In the genomic region with DNA sequence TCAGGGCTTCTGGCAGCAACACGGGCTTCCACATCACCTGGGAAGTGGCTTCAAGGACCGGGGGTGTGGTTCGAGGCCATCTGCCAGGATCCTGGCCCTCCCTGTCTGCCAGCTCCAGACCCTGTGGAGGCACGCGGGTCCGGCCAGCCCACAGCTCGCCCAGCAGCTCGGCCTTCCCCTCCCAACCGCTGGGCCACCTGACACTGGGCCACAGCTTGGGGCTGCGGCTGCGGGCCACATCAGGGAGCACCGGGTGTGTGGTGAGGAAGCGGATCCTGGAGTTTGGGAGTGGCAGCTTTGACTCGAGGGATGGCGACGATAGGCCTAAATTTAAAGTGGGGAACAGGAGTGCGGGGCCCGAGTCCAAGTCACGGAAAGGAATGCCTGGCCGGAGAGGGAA, we compare ENCODE assay signal across 10 cellular contexts. TPM values are rescaled to one million over a fixed set of nuclear protein-coding genes. Genes with fewer than 3 reads are reported as not detected.
DNase-seq lines count a peak whose midpoint lies in the region; ATAC-seq and TF ChIP-seq lines count a peak whose summit lies in the region.
"Had no signal": no experiment of that assay in that cellular context is flagged by ENCODE, and none has a peak within 500 bp of the region (broad histone marks: within the 10 kb centered on the region; RNA-seq: fewer than 3 reads in every experiment).

No MANE protein-coding gene starts in this region.

- intact Hi-C loops in sigmoid colon (cut with DNase I): no loop called here

- DNase-seq in DMS53 (lab: John Stamatoyannopoulos, UW) (peak; percentile 69), sigmoid colon (no peak), NCI-H1092 (lab: John Stamatoyannopoulos, UW) (no peak), NCI-H146 (lab: John Stamatoyannopoulos, UW) (no peak)
- DNase-seq in activated CD8-positive, alpha-beta T cell treated with anti-CD3 and anti-CD28 coated beads, Interleukin-2, amount 10 ng/mL, durations not matched to agents 7 days and 5 days: no peak
- DNase-seq: activated CD4-positive, alpha-beta T cell treated with anti-CD3 and anti-CD28 coated beads, Interleukin-2, amount 50 U/mL, for 1 hour had no signal

- H3K36me3 Mint-ChIP-seq in activated CD8-positive, alpha-beta T cell treated with anti-CD3 and anti-CD28 coated beads, Interleukin-2, amount 10 ng/mL, durations not matched to agents 7 days and 5 days (ENCODE audit: low read depth): no peaks in the 10 kb centered on the region
- no peaks in the 10 kb centered on the region for H3K36me3 Mint-ChIP-seq in activated T-helper 17 cell treated with anti-CD3 and anti-CD28 coated beads, Interleukin-2, amount 50 U/mL, for 72 hours (ENCODE audit: low read depth)

- TF ChIP-seq CTCF in gastroesophageal sphincter (IDR thresholded peaks at IDR 0.05) (no peak), sigmoid colon (IDR thresholded peaks at IDR 0.05) (no peak)

- H3K27ac ChIP-seq in gastroesophageal sphincter (peak overlapping the region in 3 of 4 donors; percentile 54 to 68 (median 59)), sigmoid colon (peak overlapping the region; percentile 43 to 73 (median 62))

- H3K9me3 ChIP-seq in gastroesophageal sphincter: no peaks in the 10 kb centered on the region
- no peaks in the 10 kb centered on the region for H3K9me3 ChIP-seq in sigmoid colon

- WGBS in gastroesophageal sphincter (ENCODE audit: low coverage in 1 of 2), 2 donors: 40% methylated on average over 1 of the region's 20 CpGs; no CpG with 5 or more reads in 1 of the 2 donors
- WGBS in sigmoid colon, 2 donors: 67 to 74% methylated on average over 20 of the region's 20 CpGs

- H3K36me3 ChIP-seq in gastroesophageal sphincter: no peaks in the 10 kb centered on the region
- H3K36me3 ChIP-seq in sigmoid colon: no peaks in the 10 kb centered on the region

- CTCF ChIA-PET in activated CD8-positive, alpha-beta T cell treated with anti-CD3 and anti-CD28 coated beads, Interleukin-2, amount 10 ng/mL, durations not matched to agents 7 days and 5 days (lab: Charles Lee): interaction anchor here (1.1 to 1.4 kb wide), 3 partner anchors 15 to 165 kb away, joined by 3 to 5 read pairs (median 3); no protein-coding TSS in a partner anchor

- H3K27ac Mint-ChIP-seq in activated CD8-positive, alpha-beta T cell treated with anti-CD3 and anti-CD28 coated beads, Interleukin-2, amount 10 ng/mL, durations not matched to agents 7 days and 5 days: no peak overlapping the region
- no peak overlapping the region for H3K27ac Mint-ChIP-seq in activated T-helper 17 cell treated with anti-CD3 and anti-CD28 coated beads, Interleukin-2, amount 50 U/mL, for 72 hours

- POLR2A ChIA-PET in activated CD8-positive, alpha-beta T cell treated with anti-CD3 and anti-CD28 coated beads, Interleukin-2, amount 10 ng/mL, durations not matched to agents 7 days and 5 days (lab: Charles Lee): interaction anchor here (0.8 to 1.2 kb wide), 2 partner anchors 18 to 45 kb away, joined by 3 to 6 read pairs; no protein-coding TSS in a partner anchor

- H3K27me3 ChIP-seq in gastroesophageal sphincter: no peaks in the 10 kb centered on the region
- H3K27me3 ChIP-seq in sigmoid colon: no peaks in the 10 kb centered on the region

- H3K4me3 ChIP-seq in gastroesophageal sphincter: peak overlapping the region; percentile 36 to 61
- peak overlapping the region; percentile 44 to 72 (median 58) for H3K4me3 ChIP-seq in sigmoid colon
- H3K4me3 ChIP-seq: smooth muscle cell had no signal

- H3K4me3 Mint-ChIP-seq in activated CD8-positive, alpha-beta T cell treated with anti-CD3 and anti-CD28 coated beads, Interleukin-2, amount 10 ng/mL, durations not matched to agents 7 days and 5 days: peak overlapping the region; percentile 31
- H3K4me3 Mint-ChIP-seq in activated T-helper 17 cell treated with anti-CD3 and anti-CD28 coated beads, Interleukin-2, amount 50 U/mL, for 72 hours: no peak overlapping the region

- no peak for TF ChIP-seq POLR2A in gastroesophageal sphincter (IDR thresholded peaks at IDR 0.05)
- no peak for TF ChIP-seq POLR2A in sigmoid colon (IDR thresholded peaks at IDR 0.05)

- no peak for TF ChIP-seq EP300 in gastroesophageal sphincter (IDR thresholded peaks at IDR 0.05)
- TF ChIP-seq EP300 in sigmoid colon (IDR thresholded peaks at IDR 0.05): no peak

- H3K27me3 Mint-ChIP-seq in activated CD8-positive, alpha-beta T cell treated with anti-CD3 and anti-CD28 coated beads, Interleukin-2, amount 10 ng/mL, durations not matched to agents 7 days and 5 days (ENCODE audit: low read depth): no peaks in the 10 kb centered on the region
- peaks cover 5% of the 10 kb centered on the region for H3K27me3 Mint-ChIP-seq in activated T-helper 17 cell treated with anti-CD3 and anti-CD28 coated beads, Interleukin-2, amount 50 U/mL, for 72 hours

- H3K4me1 Mint-ChIP-seq in activated CD8-positive, alpha-beta T cell treated with anti-CD3 and anti-CD28 coated beads, Interleukin-2, amount 10 ng/mL, durations not matched to agents 7 days and 5 days (ENCODE audit: low read depth): peaks cover 24% of the 10 kb centered on the region
- peaks cover 4% of the 10 kb centered on the region for H3K4me1 Mint-ChIP-seq in activated T-helper 17 cell treated with anti-CD3 and anti-CD28 coated beads, Interleukin-2, amount 50 U/mL, for 72 hours

- H3K4me1 ChIP-seq in gastroesophageal sphincter (peaks cover 0 to 37% (median 9%) of the 10 kb centered on the region in 3 donors), sigmoid colon (peaks cover 0 to 23% (median 20%) of the 10 kb centered on the region in 4 donors)

- H3K9me3 Mint-ChIP-seq in activated CD8-positive, alpha-beta T cell treated with anti-CD3 and anti-CD28 coated beads, Interleukin-2, amount 10 ng/mL, durations not matched to agents 7 days and 5 days (ENCODE audit: insufficient read depth): no peaks in the 10 kb centered on the region
- no peaks in the 10 kb centered on the region for H3K9me3 Mint-ChIP-seq in activated T-helper 17 cell treated with anti-CD3 and anti-CD28 coated beads, Interleukin-2, amount 50 U/mL, for 72 hours

- no peak for ATAC-seq in activated CD8-positive, alpha-beta T cell treated with anti-CD3 and anti-CD28 coated beads, Interleukin-2, amount 10 ng/mL, durations not matched to agents 7 days and 5 days
- no peak for ATAC-seq in gastroesophageal sphincter
- ATAC-seq in HG02678 (IDR thresholded peaks at IDR 0.05; ENCODE audit: unreplicated experiment): no peak
- ATAC-seq in activated T-helper 17 cell treated with anti-CD3 and anti-CD28 coated beads, Interleukin-2, amount 50 U/mL, for 72 hours (replicated peaks): no peak

RNA-seq across cellular contexts. Expression of gene C2orf81, which starts 6.9 kb away (rescaled TPM):
- 1 to 10 TPM; 1.5 TPM for total RNA-seq in activated CD8-positive, alpha-beta T cell treated with anti-CD3 and anti-CD28 coated beads, Interleukin-2, amount 10 ng/mL, durations not matched to agents 7 days and 5 days
- total RNA-seq in gastroesophageal sphincter (1 to 10 TPM in 3 of 4 donors, under 1 TPM in 1; 0.62 to 1.4 (median 1.2) TPM), sigmoid colon (1 to 10 TPM in 3 of 4 donors, not detected in 1; 1.4 to 2.2 (median 2.0) TPM)
- 1 to 10 TPM in 2 of 3 donors, under 1 TPM in 1; 0.46 to 2.0 (median 1.8) TPM for polyA plus RNA-seq in sigmoid colon
- 1 to 10 TPM; 2.3 to 9.7 TPM for total RNA-seq in activated T-helper 17 cell treated with anti-CD3 and anti-CD28 coated beads, Interleukin-2, amount 50 U/mL, for 72 hours

RNA-seq across cellular contexts. Expression of gene WDR54, which starts 7.1 kb away (rescaled TPM):
- total RNA-seq in activated CD8-positive, alpha-beta T cell treated with anti-CD3 and anti-CD28 coated beads, Interleukin-2, amount 10 ng/mL, durations not matched to agents 7 days and 5 days: 10 to 100 TPM; 93.7 to 96.9 TPM
- total RNA-seq in gastroesophageal sphincter: 10 to 100 TPM in 1 of 4 donors, 1 to 10 TPM in 3; 4.2 to 12.4 (median 8.8) TPM
- total RNA-seq in sigmoid colon: 10 to 100 TPM in 2 of 4 donors, 1 to 10 TPM in 2; 7.5 to 13.3 (median 9.8) TPM
- polyA plus RNA-seq in sigmoid colon: 10 to 100 TPM in 1 of 3 donors, 1 to 10 TPM in 2; 3.0 to 13.6 (median 3.2) TPM
- 100 to 1,000 TPM in 1 of 2 donors, 10 to 100 TPM in 1; 85.8 to 194 TPM for total RNA-seq in activated T-helper 17 cell treated with anti-CD3 and anti-CD28 coated beads, Interleukin-2, amount 50 U/mL, for 72 hours

RNA-seq across cellular contexts. Expression of gene RTKN, which starts 27.3 kb away (rescaled TPM):
- under 1 TPM; 0.37 to 0.57 TPM for total RNA-seq in activated CD8-positive, alpha-beta T cell treated with anti-CD3 and anti-CD28 coated beads, Interleukin-2, amount 10 ng/mL, durations not matched to agents 7 days and 5 days
- total RNA-seq in gastroesophageal sphincter: 10 to 100 TPM; 10.9 to 17.3 (median 14.0) TPM
- 10 to 100 TPM; 13.5 to 20.0 (median 17.0) TPM for total RNA-seq in sigmoid colon
- polyA plus RNA-seq in sigmoid colon: 10 to 100 TPM; 15.0 to 44.6 (median 16.2) TPM
- 1 to 10 TPM; 1.2 to 3.1 TPM for total RNA-seq in activated T-helper 17 cell treated with anti-CD3 and anti-CD28 coated beads, Interleukin-2, amount 50 U/mL, for 72 hours

RNA-seq across cellular contexts. Expression of gene DCTN1, which starts 34.4 kb away (rescaled TPM):
- total RNA-seq in activated CD8-positive, alpha-beta T cell treated with anti-CD3 and anti-CD28 coated beads, Interleukin-2, amount 10 ng/mL, durations not matched to agents 7 days and 5 days: 100 to 1,000 TPM; 112 to 115 TPM
- total RNA-seq in gastroesophageal sphincter (100 to 1,000 TPM; 132 to 197 (median 170) TPM), sigmoid colon (100 to 1,000 TPM in 3 of 4 donors, 10 to 100 TPM in 1; 99.2 to 137 (median 107) TPM)
- polyA plus RNA-seq in sigmoid colon: 10 to 100 TPM; 67.3 to 93.2 (median 69.4) TPM
- 100 to 1,000 TPM in 1 of 2 donors, 10 to 100 TPM in 1; 84.0 to 108 TPM for total RNA-seq in activated T-helper 17 cell treated with anti-CD3 and anti-CD28 coated beads, Interleukin-2, amount 50 U/mL, for 72 hours

RNA-seq across cellular contexts. Expression of gene INO80B, which starts 40.4 kb away (rescaled TPM):
- total RNA-seq in activated CD8-positive, alpha-beta T cell treated with anti-CD3 and anti-CD28 coated beads, Interleukin-2, amount 10 ng/mL, durations not matched to agents 7 days and 5 days: 10 to 100 TPM; 25.7 to 29.1 TPM
- total RNA-seq in gastroesophageal sphincter: 10 to 100 TPM; 14.3 to 26.4 (median 19.2) TPM
- total RNA-seq in sigmoid colon: 10 to 100 TPM in 2 of 4 donors, 1 to 10 TPM in 2; 7.5 to 41.8 (median 15.0) TPM
- polyA plus RNA-seq in sigmoid colon: 10 to 100 TPM; 12.9 to 36.9 (median 19.2) TPM
- 10 to 100 TPM; 27.8 to 37.9 TPM for total RNA-seq in activated T-helper 17 cell treated with anti-CD3 and anti-CD28 coated beads, Interleukin-2, amount 50 U/mL, for 72 hours

Comparison
In these comparisons a context has a peak if more than half of its experiments do, and no peak if none do; other contexts are left out.
1. RNA of gene WDR54, which starts 7.1 kb away (total RNA-seq): 85.8 to 194 TPM in activated T-helper 17 cell treated with anti-CD3 and anti-CD28 coated beads, Interleukin-2, amount 50 U/mL, for 72 hours and 93.7 to 96.9 TPM in activated CD8-positive, alpha-beta T cell treated with anti-CD3 and anti-CD28 coated beads, Interleukin-2, amount 10 ng/mL, durations not matched to agents 7 days and 5 days; 7.5 to 13.3 TPM in sigmoid colon and 4.2 to 12.4 TPM in gastroesophageal sphincter; every median in the first group is over 4 times any median in the second.